Comparison of ENCODE assay signal across 28 cellular contexts in genomic region chr4:67624939-67625338, GRCh38.
"Had no signal": no experiment of that assay in that cellular context is flagged by ENCODE, and none has a peak within 500 bp of the region (broad histone marks: within the 10 kb centered on the region; RNA-seq: fewer than 3 reads in every experiment).

No MANE protein-coding gene starts in this region.

- H3K9me3 Mint-ChIP-seq: activated CD4-positive, alpha-beta memory T cell treated with anti-CD3 and anti-CD28 coated beads for 36 hours; activated CD4-positive, alpha-beta T cell treated with anti-CD3 and anti-CD28 coated beads, Interleukin-2, amount 10 ng/mL, durations not matched to agents 24 days and 14 days; activated naive CD4-positive, alpha-beta T cell treated with anti-CD3 and anti-CD28 coated beads, Interleukin-2, amount 10 ng/mL, durations not matched to agents 7 days and 5 days; central memory CD8-positive, alpha-beta T cell; mesothelial cell of epicardium; naive thymus-derived CD8-positive, alpha-beta T cell; neural crest cell had no signal

- H3K4me1 Mint-ChIP-seq: activated naive CD4-positive, alpha-beta T cell treated with anti-CD3 and anti-CD28 coated beads, Interleukin-2, amount 10 ng/mL, durations not matched to agents 7 days and 5 days; central memory CD8-positive, alpha-beta T cell; mesothelial cell of epicardium; naive thymus-derived CD8-positive, alpha-beta T cell; neural crest cell had no signal

- ATAC-seq: left cardiac atrium; left ventricle myocardium superior; naive thymus-derived CD8-positive, alpha-beta T cell; right cardiac atrium; T-helper 17 cell had no signal

- H3K4me3 Mint-ChIP-seq: activated CD4-positive, alpha-beta memory T cell treated with anti-CD3 and anti-CD28 coated beads for 36 hours; activated CD4-positive, alpha-beta T cell treated with anti-CD3 and anti-CD28 coated beads, Interleukin-2, amount 10 ng/mL, durations not matched to agents 24 days and 14 days; activated naive CD4-positive, alpha-beta T cell treated with anti-CD3 and anti-CD28 coated beads, Interleukin-2, amount 10 ng/mL, durations not matched to agents 7 days and 5 days; central memory CD8-positive, alpha-beta T cell; mesothelial cell of epicardium; naive thymus-derived CD8-positive, alpha-beta T cell; neural crest cell; T-helper 17 cell had no signal

- DNase-seq: activated CD4-positive, alpha-beta memory T cell treated with anti-CD3 and anti-CD28 coated beads for 36 hours; activated CD4-positive, alpha-beta T cell treated with anti-CD3 and anti-CD28 coated beads, Interleukin-2, amount 10 ng/mL, durations not matched to agents 24 days and 14 days; activated CD4-positive, CD25-positive, alpha-beta regulatory T cell treated with anti-CD3 and anti-CD28 coated beads, Interleukin-2, amount 50 U/mL, for 72 hours; activated CD8-positive, alpha-beta memory T cell treated with anti-CD3 and anti-CD28 coated beads, Interleukin-2, amount 50 U/mL, for 4 hours; activated gamma-delta T cell; activated naive CD4-positive, alpha-beta T cell treated with anti-CD3 and anti-CD28 coated beads, Interleukin-2, amount 10 ng/mL, durations not matched to agents 7 days and 5 days; activated T-cell treated with anti-CD3 and anti-CD28 coated beads, Interleukin-2, amount 50 U/mL, for 1 hour; dermis blood vessel endothelial cell; effector CD8-positive, alpha-beta T cell; esophagus squamous epithelium; foreskin melanocyte; glutamatergic neuron; left cardiac atrium; left ventricle myocardium superior; naive thymus-derived CD8-positive, alpha-beta T cell; right cardiac atrium; stimulated activated CD4-positive, alpha-beta T cell treated with anti-CD3 and anti-CD28 coated beads, Interleukin-15, amount 100 ng/mL, for 24 hours; stimulated activated CD4-positive, alpha-beta T cell treated with anti-CD3 and anti-CD28 coated beads, Interleukin-2, amount 100 ng/mL, for 24 hours; stimulated activated naive CD4-positive, alpha-beta T cell; T-helper 17 cell; T1000; transverse colon had no signal

- H3K27me3 Mint-ChIP-seq: activated CD4-positive, alpha-beta memory T cell treated with anti-CD3 and anti-CD28 coated beads for 36 hours; activated CD4-positive, alpha-beta T cell treated with anti-CD3 and anti-CD28 coated beads, Interleukin-2, amount 10 ng/mL, durations not matched to agents 24 days and 14 days; activated naive CD4-positive, alpha-beta T cell treated with anti-CD3 and anti-CD28 coated beads, Interleukin-2, amount 10 ng/mL, durations not matched to agents 7 days and 5 days; central memory CD8-positive, alpha-beta T cell; naive thymus-derived CD8-positive, alpha-beta T cell; T-helper 17 cell had no signal

- FAIRE-seq: colon, keratinocyte, urothelium cell line had no signal

- H3K27ac Mint-ChIP-seq: activated CD4-positive, alpha-beta memory T cell treated with anti-CD3 and anti-CD28 coated beads for 36 hours; activated CD4-positive, alpha-beta T cell treated with anti-CD3 and anti-CD28 coated beads, Interleukin-2, amount 10 ng/mL, durations not matched to agents 24 days and 14 days; activated naive CD4-positive, alpha-beta T cell treated with anti-CD3 and anti-CD28 coated beads, Interleukin-2, amount 10 ng/mL, durations not matched to agents 7 days and 5 days; mesothelial cell of epicardium; naive thymus-derived CD8-positive, alpha-beta T cell had no signal
